ENCODE assay signal across 16 cellular contexts in genomic region chr5:118687671-118688621, GRCh38.
DNase-seq lines count a peak whose midpoint lies in the region; ATAC-seq, FAIRE-seq and TF ChIP-seq lines count a peak whose summit lies in the region.
"Had no signal": no experiment of that assay in that cellular context is flagged by ENCODE, and none has a peak within 500 bp of the region (broad histone marks: within the 10 kb centered on the region; RNA-seq: fewer than 3 reads in every experiment).

No MANE protein-coding gene starts in this region.

- no peaks in the 10 kb centered on the region for H3K4me1 ChIP-seq in pancreas
- H3K4me1 ChIP-seq: A549, SJSA1, thyroid gland had no signal

- no peaks in the 10 kb centered on the region for H3K36me3 ChIP-seq in pancreas
- H3K36me3 ChIP-seq: cardiac muscle cell, SJSA1, thyroid gland had no signal

- 65 to 76% methylated on average over 5 of the region's 5 CpGs for WGBS in pancreas, 2 donors

- intact Hi-C loops in pancreas (cut with DNase I), result no loop called here

- H3K4me3 ChIP-seq in pancreas, result no peak overlapping the region
- H3K4me3 ChIP-seq: A549, cardiac muscle cell, hepatocyte, SJSA1, thyroid gland had no signal

- H3K27ac ChIP-seq in caudate nucleus (ENCODE audit: low read depth, low read length) (peak overlapping the region; percentile 8), pancreas (no peak overlapping the region)
- H3K27ac ChIP-seq: A549, cardiac muscle cell, hepatocyte, SJSA1, thyroid gland had no signal

- H3K9me3 ChIP-seq in pancreas, result no peaks in the 10 kb centered on the region
- H3K9me3 ChIP-seq: A549, thyroid gland had no signal

- no peak for FAIRE-seq in pancreas (lab: Jason Lieb, UNC)
- FAIRE-seq: A549 had no signal

- no peaks in the 10 kb centered on the region for H3K27me3 ChIP-seq in pancreas
- H3K27me3 ChIP-seq: cardiac muscle cell, hepatocyte, SJSA1, thyroid gland had no signal

- ATAC-seq in GM21381 (IDR thresholded peaks at IDR 0.05; ENCODE audit: unreplicated experiment) (peak; percentile 52), HG03097 (IDR thresholded peaks at IDR 0.05; ENCODE audit: low FRiP score, unreplicated experiment) (peak; percentile 84), pancreas (no peak)
- ATAC-seq: A549, HCT116 had no signal

- DNase-seq in EL (peak; percentile 60), caudate nucleus (lab: John Stamatoyannopoulos, UW) (no peak), NCI-H446 (lab: John Stamatoyannopoulos, UW) (no peak), pancreas (no peak), NCI-H345 (lab: John Stamatoyannopoulos, UW) (no peak), NCI-H1417 treated with DMSO at 0.1 percent for 48 hours (lab: John Stamatoyannopoulos, UW) (no peak)
- DNase-seq: activated naive CD4-positive, alpha-beta T cell; NCI-H2107; thyroid gland had no signal

- no peak for TF ChIP-seq CTCF in pancreas (IDR thresholded peaks at IDR 0.05)

Comparison
In these comparisons a context has a peak if more than half of its experiments do, and no peak if none do; other contexts are left out.
1. ATAC-seq: peak in GM21381 (single experiment) and HG03097 (single experiment); none in pancreas (0 of 4).